In the genomic region with DNA sequence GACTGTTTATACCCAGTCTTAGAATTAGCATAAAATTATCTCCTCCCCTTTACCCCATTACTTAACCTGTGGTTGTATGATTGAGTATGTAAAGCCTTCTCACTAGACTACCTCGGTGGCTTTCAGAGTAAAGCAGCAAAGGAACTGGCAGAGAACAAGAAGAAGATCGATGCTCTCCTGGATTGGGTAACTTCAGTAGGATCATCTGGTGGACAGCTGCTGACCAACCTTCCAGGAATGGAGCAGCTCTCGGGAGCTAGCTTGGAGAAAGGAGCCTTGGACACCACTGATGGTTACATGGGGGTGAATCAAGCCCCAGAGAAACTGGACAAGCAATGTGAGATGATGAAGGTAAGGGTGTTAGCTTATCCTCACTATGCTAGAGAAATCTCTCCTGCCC, we compare ENCODE assay signal across 27 cellular contexts.
DNase-seq lines count a peak whose midpoint lies in the region; ATAC-seq and TF ChIP-seq lines count a peak whose summit lies in the region.
"Had no signal": no experiment of that assay in that cellular context is flagged by ENCODE, and none has a peak within 500 bp of the region (broad histone marks: within the 10 kb centered on the region; RNA-seq: fewer than 3 reads in every experiment).

No MANE protein-coding gene starts in this region.

- no peaks in the 10 kb centered on the region for H3K4me1 Mint-ChIP-seq in T-cell

- H3K27me3 Mint-ChIP-seq in T-cell, result no peaks in the 10 kb centered on the region
- H3K27me3 Mint-ChIP-seq: naive thymus-derived CD4-positive, alpha-beta T cell had no signal

- peak overlapping the region; percentile 14 to 34 for H3K27ac Mint-ChIP-seq in T-cell
- H3K27ac Mint-ChIP-seq: activated T-helper 1 cell treated with anti-CD3 and anti-CD28 coated beads, Interleukin-12 subunit alpha, Interleukin-12 subunit beta, Interleukin-2, Interleukin-4 antibody, amounts not matched to agents 30 ng/mL and 10 ng/mL and 1 ng/mL, durations not matched to agents 14 hours and 24 hours and 36 hours had no signal

- TF ChIP-seq CTCF in foreskin fibroblast (IDR thresholded peaks at IDR 0.05; ENCODE audit: low read depth, low read length), result no peak
- TF ChIP-seq CTCF in GM10248 (IDR thresholded peaks at IDR 0.05; ENCODE audit: control extremely low read depth, extremely low read depth, low read depth, missing control alignments), result no peak

- CTCF ChIA-PET in T-cell (lab: Charles Lee), result interaction anchor here in 1 of 2 donors (0.7 kb wide), 1 partner anchor 697 kb away, joined by 4 read pairs; no protein-coding TSS in a partner anchor
- CTCF ChIA-PET in GM10248 (lab: Yijun Ruan, JAX), result interaction anchor here (0.5 to 2.1 kb wide), 6 partner anchors 9 to 254 kb away, joined by 3 to 5 read pairs (median 4); no protein-coding TSS in a partner anchor

- ATAC-seq in T-cell (replicated peaks in 1 of 4), result no peak
- no peak for ATAC-seq in GM18511 (IDR thresholded peaks at IDR 0.05; ENCODE audit: unreplicated experiment)
- ATAC-seq: foreskin keratinocyte; heart left ventricle; naive thymus-derived CD4-positive, alpha-beta T cell; Right ventricle myocardium inferior had no signal

- DNase-seq in AG08395 (ENCODE audit: low spot score) (peak; percentile 45), GM03348 (ENCODE audit: low spot score) (peak; percentile 64), T-cell (no peak), foreskin fibroblast (peak; percentile 35 to 61), NCI-H146 (lab: John Stamatoyannopoulos, UW) (no peak), GM10248 (ENCODE audit: extremely low spot score) (no peak)
- no peak for DNase-seq in activated effector memory CD4-positive, alpha-beta T cell treated with Interleukin-2 at 50 U/mL for 16 hours
- DNase-seq: activated CD4-positive, alpha-beta T cell treated with anti-CD3 and anti-CD28 coated beads, Interleukin-2, amount 50 U/mL, for 48 hours; activated CD4-positive, CD25-positive, alpha-beta regulatory T cell treated with anti-CD3 and anti-CD28 coated beads, Interleukin-2, amount 50 U/mL, for 72 hours; C1 segment of cervical spinal cord; caudate nucleus; DMS53; erythroblast; foreskin keratinocyte; heart left ventricle; left ventricle myocardium inferior; naive thymus-derived CD4-positive, alpha-beta T cell; NCI-H1092 treated with DMSO at 0.1 percent for 48 hours; NCI-H187 treated with DMSO at 0.1 percent for 48 hours; NCI-H526 treated with DMSO at 0.1 percent for 48 hours; SK-N-SH; stimulated activated CD4-positive, alpha-beta T cell treated with anti-CD3 and anti-CD28 coated beads, Interleukin-15, amount 100 ng/mL, for 24 hours; stimulated activated CD4-positive, alpha-beta T cell treated with anti-CD3 and anti-CD28 coated beads, Interleukin-4, amount 100 ng/mL, for 4 hours; transverse colon had no signal

- no peak overlapping the region for H3K4me3 ChIP-seq in foreskin fibroblast (ENCODE audit: low read depth in 1 of 2, low read length in 2 of 2)
- H3K4me3 ChIP-seq: heart left ventricle, left ventricle myocardium inferior, transverse colon had no signal

- no peak overlapping the region for H3K4me3 Mint-ChIP-seq in T-cell
- H3K4me3 Mint-ChIP-seq: activated T-helper 1 cell treated with anti-CD3 and anti-CD28 coated beads, Interleukin-12 subunit alpha, Interleukin-12 subunit beta, Interleukin-2, Interleukin-4 antibody, amounts not matched to agents 30 ng/mL and 10 ng/mL and 1 ng/mL, durations not matched to agents 14 hours and 24 hours and 36 hours; naive thymus-derived CD4-positive, alpha-beta T cell had no signal

- H3K9me3 Mint-ChIP-seq in T-cell, result no peaks in the 10 kb centered on the region
- H3K9me3 Mint-ChIP-seq: activated T-helper 1 cell treated with anti-CD3 and anti-CD28 coated beads, Interleukin-12 subunit alpha, Interleukin-12 subunit beta, Interleukin-2, Interleukin-4 antibody, amounts not matched to agents 30 ng/mL and 10 ng/mL and 1 ng/mL, durations not matched to agents 14 hours and 24 hours and 36 hours; naive thymus-derived CD4-positive, alpha-beta T cell had no signal

- POLR2A ChIA-PET in T-cell (lab: Charles Lee), result no interaction called here
- POLR2A ChIA-PET in GM10248 (lab: Yijun Ruan, JAX), result no interaction called here

- peaks cover 63% of the 10 kb centered on the region for H3K36me3 Mint-ChIP-seq in T-cell

Comparison
In these comparisons a context has a peak if more than half of its experiments do, and no peak if none do; other contexts are left out.
1. DNase-seq: peak in AG08395 (single experiment), GM03348 (single experiment) and foreskin fibroblast (2 of 2); none in T-cell (0 of 34), NCI-H146 (single experiment), GM10248 (single experiment) and activated effector memory CD4-positive, alpha-beta T cell treated with Interleukin-2 at 50 U/mL for 16 hours (single experiment).